ENCODE assay signal across 8 cellular contexts in the genomic region with DNA sequence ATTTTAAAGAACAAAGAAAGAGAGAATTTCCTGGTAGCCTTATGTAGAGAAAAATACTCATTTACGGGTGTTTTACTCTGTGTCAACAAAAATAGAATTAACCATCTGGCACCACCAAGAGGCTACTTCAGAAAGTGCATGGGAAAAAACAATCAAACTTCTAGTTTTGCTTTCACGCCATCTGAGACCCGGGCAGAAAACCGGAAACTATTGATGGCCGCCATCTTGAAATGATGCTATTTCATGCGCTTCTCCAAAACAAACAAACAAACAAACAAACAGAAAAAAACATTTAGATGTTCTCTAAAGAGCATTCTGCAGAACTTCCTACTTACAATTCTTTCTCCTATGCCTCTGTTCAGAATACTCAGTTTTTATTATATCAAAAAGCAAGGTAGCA. TPM values are rescaled to one million over a fixed set of nuclear protein-coding genes. Genes with fewer than 3 reads are reported as not detected.
A peak's percentile ranks its signal among the peaks of the same experiment; 100 is the strongest.
DNase-seq lines count a peak whose midpoint lies in the region; ATAC-seq and TF ChIP-seq lines count a peak whose summit lies in the region.

No MANE protein-coding gene starts in this region.

- TF ChIP-seq CTCF in HCT116 (IDR thresholded peaks at IDR 0.05 in 2 of 3, conservative IDR thresholded peaks at IDR 0.05 in 1 of 3; ENCODE audit: borderline replicate concordance in 1 of 3, insufficient read depth in 1 of 3, low read depth in 2 of 3, low read length in 2 of 3) (peak; percentile 22 to 46 (median 38); a peak in 4 of 6 replicates), omental fat pad (IDR thresholded peaks at IDR 0.05) (no peak)

- no peaks in the 10 kb centered on the region for H3K4me1 ChIP-seq in HCT116 (ENCODE audit: control insufficient read depth in 1 of 2, insufficient read depth in 2 of 2, low read length in 2 of 2)

- CTCF ChIA-PET in HCT116 (lab: Charles Lee), result interaction anchor here (1.8 kb wide), 1 partner anchor 562 kb away, joined by 9 read pairs; no protein-coding TSS in a partner anchor

- no peaks in the 10 kb centered on the region for H3K36me3 ChIP-seq in HCT116 (ENCODE audit: control insufficient read depth in 1 of 2, insufficient read depth in 2 of 2, low read length in 2 of 2)

- H3K4me3 ChIP-seq in HCT116 (replicated peaks in 1 of 2; ENCODE audit: low read depth in 1 of 2, low read length in 2 of 2), result no peak overlapping the region

- H3K27me3 ChIP-seq in HCT116 (ENCODE audit: insufficient read depth, low read length), result no peaks in the 10 kb centered on the region

- peak overlapping the region; percentile 51 for H2AFZ ChIP-seq in HCT116 (ENCODE audit: low read depth, low read length, poor library complexity, severe bottlenecking)

- TF ChIP-seq RAD21 in HCT116 (IDR thresholded peaks at IDR 0.05; ENCODE audit: low read depth), result peak; percentile 54

- no peak for TF ChIP-seq POLR2A in HCT116 (IDR thresholded peaks at IDR 0.05; ENCODE audit: borderline replicate concordance, extremely low read depth, insufficient read depth, insufficient read length)

- no peak overlapping the region for H3K9ac ChIP-seq in HCT116 (ENCODE audit: low read length)

- H4K20me1 ChIP-seq in HCT116 (ENCODE audit: insufficient read depth), result no peaks in the 10 kb centered on the region

- H3K4me2 ChIP-seq in HCT116 (ENCODE audit: low read length), result no peak overlapping the region; the same call in 1 of the 2 replicates

- POLR2A ChIA-PET in HCT116 (lab: Charles Lee), result no interaction called here

- no TSS peak for BruUV-seq in HCT116 (replicated peaks; lab: Mats Ljungman, UMichigan)

- H3K27ac ChIP-seq in HCT116 (ENCODE audit: low read depth, low read length), result no peak overlapping the region

- no peaks in the 10 kb centered on the region for H3K9me3 ChIP-seq in HCT116 (ENCODE audit: control insufficient read depth in 1 of 2, insufficient read depth in 1 of 2, low read depth in 1 of 2, low read length in 2 of 2)

- peak; percentile 3 for DNase-seq in SKM-1 treated with dmso at 0.1 percent for 144 hours (lab: John Stamatoyannopoulos, UW; ENCODE audit: unreplicated experiment)
- DNase-seq in SKM-1 (lab: John Stamatoyannopoulos, UW; ENCODE audit: unreplicated experiment), result no peak
- peak; percentile 16 for DNase-seq in HCT116 (ENCODE audit: low read depth, low spot score)
- peak; percentile 33 for DNase-seq in NCI-H1105 (lab: John Stamatoyannopoulos, UW)
- DNase-seq in amniotic stem cell (lab: John Stamatoyannopoulos, UW), result peak; percentile 3
- peak; percentile 60 for DNase-seq in iPS-NIHi7 (ENCODE audit: extremely low spot score)
- no peak for DNase-seq in stimulated activated CD8-positive, alpha-beta memory T cell treated with anti-CD3 and anti-CD28 coated beads, Interleukin-4, amount 100 ng/mL, for 48 hours
- no peak for DNase-seq in omental fat pad (ENCODE audit: low spot score)

- intact Hi-C loops in HCT116 (cut with micrococcal nuclease), result loop anchor here (2.0 kb wide), 2 partner anchors 564 to 606 kb away; no protein-coding TSS in a partner anchor

- no peaks in the 10 kb centered on the region for H3K9me2 ChIP-seq in HCT116 (ENCODE audit: insufficient read depth)

- RAD21 ChIA-PET in HCT116 (lab: Charles Lee; ENCODE audit: low non-redundant PET in 1 of 2, low total read pairs in 2 of 2, uncharacterized antibody in 2 of 2, unreplicated experiment in 2 of 2), result no interaction called here

- peak; percentile 53 for ATAC-seq in HCT116
- no peak for ATAC-seq in omental fat pad (ENCODE audit: low FRiP score)

- no peaks in the 10 kb centered on the region for H3K79me2 ChIP-seq in HCT116 (ENCODE audit: insufficient read depth, low read length)

TF ChIP-seq in HCT116, 20 proteins besides CTCF, POLR2A, EP300 and RAD21:
- TF ChIP-seq FOSL1 (IDR thresholded peaks at IDR 0.05; ENCODE audit: low read depth) (no peak), YY1 (IDR thresholded peaks at IDR 0.05; ENCODE audit: extremely low read depth, insufficient replicate concordance, low read depth, low read length) (peak; percentile 69)

RNA-seq across cellular contexts. Expression of gene SYNPR, which starts 49.4 kb away (rescaled TPM):
- total RNA-seq in HCT116 (2021; ENCODE audit: unreplicated experiment) (not detected), omental fat pad (not detected)
- polyA plus RNA-seq in HCT116 (2012), result not detected in 2 replicates

Comparison
In these comparisons a context has a peak if more than half of its experiments do, and no peak if none do; other contexts are left out.
1. DNase-seq: peak in SKM-1 treated with dmso at 0.1 percent for 144 hours (single experiment), HCT116 (single experiment), NCI-H1105 (single experiment), amniotic stem cell (single experiment) and iPS-NIHi7 (single experiment); none in SKM-1 (single experiment), stimulated activated CD8-positive, alpha-beta memory T cell treated with anti-CD3 and anti-CD28 coated beads, Interleukin-4, amount 100 ng/mL, for 48 hours (single experiment) and omental fat pad (single experiment).
2. CTCF ChIP-seq: peak in HCT116 (3 of 3); none in omental fat pad (0 of 3).